Comparison of ENCODE assay signal across 15 cellular contexts in the genomic region with DNA sequence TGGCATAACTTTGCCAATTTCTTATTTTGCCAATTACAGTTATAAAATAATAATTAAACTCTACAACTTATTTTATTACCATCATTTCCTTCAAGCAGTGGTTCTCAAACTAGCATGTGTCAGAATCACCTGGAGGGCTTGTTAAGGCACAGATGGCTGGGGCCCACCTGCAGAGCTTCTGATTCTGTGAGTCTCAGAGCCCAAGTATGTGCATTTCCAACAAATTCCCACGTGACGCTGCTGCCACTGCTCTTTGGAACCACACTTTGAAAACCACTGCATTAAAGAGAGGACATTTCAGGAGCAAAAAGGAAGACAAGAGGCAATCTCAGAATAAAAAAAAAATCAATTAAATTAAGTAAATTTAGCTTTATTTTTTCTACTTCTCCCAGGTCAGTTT.
DNase-seq lines count a peak whose midpoint lies in the region; ATAC-seq and TF ChIP-seq lines count a peak whose summit lies in the region.
"Had no signal": no experiment of that assay in that cellular context is flagged by ENCODE, and none has a peak within 500 bp of the region (broad histone marks: within the 10 kb centered on the region; RNA-seq: fewer than 3 reads in every experiment).

No MANE protein-coding gene starts in this region.

- H3K27ac Mint-ChIP-seq in GM23338 = no peak overlapping the region
- no peak overlapping the region for H3K27ac Mint-ChIP-seq in endodermal cell
- H3K27ac Mint-ChIP-seq: CD4-positive, CD25-positive, alpha-beta regulatory T cell had no signal

- no peak overlapping the region for H3K56ac ChIP-seq in mesendoderm (ENCODE audit: low read length)

- no peak overlapping the region for H2BK120ac ChIP-seq in mesendoderm (ENCODE audit: low read depth, low read length)

- no peak overlapping the region for H3K23ac ChIP-seq in mesendoderm (ENCODE audit: low read length)

- no peak overlapping the region for H4K5ac ChIP-seq in mesendoderm (ENCODE audit: low read length)

- ATAC-seq in GM23338 (peak; percentile 75), GM21717 (IDR thresholded peaks at IDR 0.05; ENCODE audit: unreplicated experiment) (no peak)

- H3K9me2 ChIP-seq in GM23338 (ENCODE audit: insufficient read depth) = no peaks in the 10 kb centered on the region

- H3K4me2 ChIP-seq in GM23338 (no peak overlapping the region), mesendoderm (ENCODE audit: low read length) (no peak overlapping the region)

- no peaks in the 10 kb centered on the region for H3K9me3 Mint-ChIP-seq in GM23338
- H3K9me3 Mint-ChIP-seq in endodermal cell = no peaks in the 10 kb centered on the region
- H3K9me3 Mint-ChIP-seq: CD4-positive, CD25-positive, alpha-beta regulatory T cell had no signal

- H4K8ac ChIP-seq in mesendoderm (ENCODE audit: low read depth, low read length) = no peak overlapping the region

- no peak overlapping the region for H3K4ac ChIP-seq in mesendoderm (ENCODE audit: low read depth, low read length)

- H3K27me3 Mint-ChIP-seq in GM23338 (ENCODE audit: insufficient read depth, low read depth, poor library complexity) (no peaks in the 10 kb centered on the region), endodermal cell (ENCODE audit: insufficient read depth) (no peaks in the 10 kb centered on the region)

- H3K4me3 ChIP-seq in GM23338 (no peak overlapping the region), endodermal cell (ENCODE audit: low read length) (no peak overlapping the region), mesendoderm (ENCODE audit: low read length) (no peak overlapping the region)

- H3K4me1 ChIP-seq in GM23338 (ENCODE audit: insufficient read depth) (no peaks in the 10 kb centered on the region; the same call in 1 of the 2 replicates), endodermal cell (ENCODE audit: control insufficient read depth, insufficient read depth, low read length) (peaks cover 5% of the 10 kb centered on the region), mesendoderm (ENCODE audit: control insufficient read depth, low read depth, low read length) (no peaks in the 10 kb centered on the region)

- H2AK5ac ChIP-seq in mesendoderm (ENCODE audit: low read length) = no peak overlapping the region

- WGBS in endodermal cell (ENCODE audit: insufficient coverage in 1 of 2, insufficient read length in 1 of 2), 2 experiments = 43 to 50% methylated on average over 2 of the region's 2 CpGs
- no CpG with 5 or more reads among the region's 2 CpGs for WGBS in mesendoderm (ENCODE audit: extremely low coverage, insufficient coverage, low lambda C conversion rate)

- H2BK5ac ChIP-seq in mesendoderm (ENCODE audit: low read length) = no peak overlapping the region

- H3K27ac ChIP-seq in GM23338 (ENCODE audit: low read depth) = no peak overlapping the region
- H3K27ac ChIP-seq in endodermal cell (ENCODE audit: low read depth, low read length) = no peak overlapping the region
- no peak overlapping the region for H3K27ac ChIP-seq in mesendoderm (ENCODE audit: low read depth, low read length)

- H3K4me1 Mint-ChIP-seq in GM23338 = peaks cover 28% of the 10 kb centered on the region
- peaks cover 2% of the 10 kb centered on the region for H3K4me1 Mint-ChIP-seq in endodermal cell
- H3K4me1 Mint-ChIP-seq: CD4-positive, CD25-positive, alpha-beta regulatory T cell had no signal

- H3F3A ChIP-seq in GM23338 (replicated peaks; ENCODE audit: low read depth) = no peaks in the 10 kb centered on the region

- H3K36me3 ChIP-seq in GM23338 (ENCODE audit: insufficient read depth) = no peaks in the 10 kb centered on the region
- H3K36me3 ChIP-seq in endodermal cell (ENCODE audit: control insufficient read depth, insufficient read depth, low read length) = no peaks in the 10 kb centered on the region
- H3K36me3 ChIP-seq in mesendoderm (ENCODE audit: control insufficient read depth, insufficient read depth, low read length) = no peaks in the 10 kb centered on the region

- DNase-seq in GM23338 (ENCODE audit: low spot score) (peak; percentile 64), NCI-H2171 (lab: John Stamatoyannopoulos, UW) (peak; percentile 39), endodermal cell (peak; percentile 84), mesendoderm (peak; percentile 69), SHP77 treated with DMSO at 0.1 percent for 48 hours (lab: John Stamatoyannopoulos, UW) (no peak), CD1c-positive myeloid dendritic cell (ENCODE audit: extremely low spot score) (no peak)
- DNase-seq: ACHN; CD4-positive, CD25-positive, alpha-beta regulatory T cell; KBM-7; NCI-H1694; NCI-H2107; NCI-H446; NK-92 treated with Interleukin-12 subunit alpha and Interleukin-12 subunit beta, amount 100 ng/mL, for 24 hours; OCI-M1 had no signal

- H3K27me3 ChIP-seq in GM23338 (ENCODE audit: insufficient read depth) (no peaks in the 10 kb centered on the region), endodermal cell (ENCODE audit: control insufficient read depth, insufficient read depth, low read length, poor library complexity, severe bottlenecking) (no peaks in the 10 kb centered on the region), mesendoderm (ENCODE audit: insufficient read depth, low read length, poor library complexity) (no peaks in the 10 kb centered on the region)

- H2BK15ac ChIP-seq in mesendoderm (replicated peaks; ENCODE audit: low read depth) = no peak overlapping the region

- H3K79me2 ChIP-seq in GM23338 (replicated peaks; ENCODE audit: insufficient read depth) = no peaks in the 10 kb centered on the region
- no peaks in the 10 kb centered on the region for H3K79me2 ChIP-seq in mesendoderm (ENCODE audit: control insufficient read depth, insufficient read depth, low read length)

- H3K9ac ChIP-seq in endodermal cell (ENCODE audit: extremely low read depth, low read length, poor library complexity, severe bottlenecking) (no peak overlapping the region), mesendoderm (ENCODE audit: low read length) (no peak overlapping the region)

- no peaks in the 10 kb centered on the region for H4K20me1 ChIP-seq in GM23338 (replicated peaks; ENCODE audit: insufficient read depth)

- H3K36me3 Mint-ChIP-seq in GM23338 (ENCODE audit: low read depth) (no peaks in the 10 kb centered on the region), endodermal cell (ENCODE audit: low read depth) (no peaks in the 10 kb centered on the region)
- H3K36me3 Mint-ChIP-seq: CD4-positive, CD25-positive, alpha-beta regulatory T cell had no signal

- no peak overlapping the region for H2AFZ ChIP-seq in GM23338

- H3K9me3 ChIP-seq in endodermal cell (ENCODE audit: control insufficient read depth, low read length) = no peaks in the 10 kb centered on the region

- H3K18ac ChIP-seq in mesendoderm (ENCODE audit: low read length) = no peak overlapping the region

- no peaks in the 10 kb centered on the region for H3K79me1 ChIP-seq in mesendoderm (ENCODE audit: low read length)

- TF ChIP-seq CTCF in GM23338 (conservative IDR thresholded peaks at IDR 0.05; ENCODE audit: low read depth in 2 of 2) (no peak), endodermal cell (conservative IDR thresholded peaks at IDR 0.05) (no peak)

- no peak overlapping the region for H3K4me3 Mint-ChIP-seq in GM23338
- H3K4me3 Mint-ChIP-seq in endodermal cell = no peak overlapping the region
- H3K4me3 Mint-ChIP-seq: CD4-positive, CD25-positive, alpha-beta regulatory T cell had no signal

TF ChIP-seq in GM23338, 12 proteins besides CTCF, POLR2A, EP300 and RAD21 (continues in another document):
- TF ChIP-seq, protein P1, sequence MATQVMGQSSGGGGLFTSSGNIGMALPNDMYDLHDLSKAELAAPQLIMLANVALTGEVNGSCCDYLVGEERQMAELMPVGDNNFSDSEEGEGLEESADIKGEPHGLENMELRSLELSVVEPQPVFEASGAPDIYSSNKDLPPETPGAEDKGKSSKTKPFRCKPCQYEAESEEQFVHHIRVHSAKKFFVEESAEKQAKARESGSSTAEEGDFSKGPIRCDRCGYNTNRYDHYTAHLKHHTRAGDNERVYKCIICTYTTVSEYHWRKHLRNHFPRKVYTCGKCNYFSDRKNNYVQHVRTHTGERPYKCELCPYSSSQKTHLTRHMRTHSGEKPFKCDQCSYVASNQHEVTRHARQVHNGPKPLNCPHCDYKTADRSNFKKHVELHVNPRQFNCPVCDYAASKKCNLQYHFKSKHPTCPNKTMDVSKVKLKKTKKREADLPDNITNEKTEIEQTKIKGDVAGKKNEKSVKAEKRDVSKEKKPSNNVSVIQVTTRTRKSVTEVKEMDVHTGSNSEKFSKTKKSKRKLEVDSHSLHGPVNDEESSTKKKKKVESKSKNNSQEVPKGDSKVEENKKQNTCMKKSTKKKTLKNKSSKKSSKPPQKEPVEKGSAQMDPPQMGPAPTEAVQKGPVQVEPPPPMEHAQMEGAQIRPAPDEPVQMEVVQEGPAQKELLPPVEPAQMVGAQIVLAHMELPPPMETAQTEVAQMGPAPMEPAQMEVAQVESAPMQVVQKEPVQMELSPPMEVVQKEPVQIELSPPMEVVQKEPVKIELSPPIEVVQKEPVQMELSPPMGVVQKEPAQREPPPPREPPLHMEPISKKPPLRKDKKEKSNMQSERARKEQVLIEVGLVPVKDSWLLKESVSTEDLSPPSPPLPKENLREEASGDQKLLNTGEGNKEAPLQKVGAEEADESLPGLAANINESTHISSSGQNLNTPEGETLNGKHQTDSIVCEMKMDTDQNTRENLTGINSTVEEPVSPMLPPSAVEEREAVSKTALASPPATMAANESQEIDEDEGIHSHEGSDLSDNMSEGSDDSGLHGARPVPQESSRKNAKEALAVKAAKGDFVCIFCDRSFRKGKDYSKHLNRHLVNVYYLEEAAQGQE (IDR thresholded peaks at IDR 0.05; ENCODE audit: unreplicated experiment) = no peak
- TF ChIP-seq JUNB (IDR thresholded peaks at IDR 0.05; ENCODE audit: unreplicated experiment) (no peak), POLR2AphosphoS5 (IDR thresholded peaks at IDR 0.05; ENCODE audit: low read depth) (no peak), NANOG (IDR thresholded peaks at IDR 0.05; ENCODE audit: borderline replicate concordance) (no peak), CREB1 (CRISPR knock-in tag; IDR thresholded peaks at IDR 0.05; ENCODE audit: low read depth) (no peak)
- TF ChIP-seq, protein P2, sequence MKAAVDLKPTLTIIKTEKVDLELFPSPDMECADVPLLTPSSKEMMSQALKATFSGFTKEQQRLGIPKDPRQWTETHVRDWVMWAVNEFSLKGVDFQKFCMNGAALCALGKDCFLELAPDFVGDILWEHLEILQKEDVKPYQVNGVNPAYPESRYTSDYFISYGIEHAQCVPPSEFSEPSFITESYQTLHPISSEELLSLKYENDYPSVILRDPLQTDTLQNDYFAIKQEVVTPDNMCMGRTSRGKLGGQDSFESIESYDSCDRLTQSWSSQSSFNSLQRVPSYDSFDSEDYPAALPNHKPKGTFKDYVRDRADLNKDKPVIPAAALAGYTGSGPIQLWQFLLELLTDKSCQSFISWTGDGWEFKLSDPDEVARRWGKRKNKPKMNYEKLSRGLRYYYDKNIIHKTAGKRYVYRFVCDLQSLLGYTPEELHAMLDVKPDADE (IDR thresholded peaks at IDR 0.05) = no peak

Comparison
In these comparisons a context has a peak if more than half of its experiments do, and no peak if none do; other contexts are left out.
1. DNase-seq: peak in GM23338 (single experiment), NCI-H2171 (single experiment), endodermal cell (single experiment) and mesendoderm (single experiment); none in SHP77 treated with DMSO at 0.1 percent for 48 hours (single experiment) and CD1c-positive myeloid dendritic cell (single experiment).